Comparison of ENCODE assay signal across 6 cellular contexts in genomic region chr6:43075791-43076092, GRCh38. TPM values are rescaled to one million over a fixed set of nuclear protein-coding genes. Genes with fewer than 3 reads are reported as not detected.
DNase-seq lines count a peak whose midpoint lies in the region; ATAC-seq and TF ChIP-seq lines count a peak whose summit lies in the region.

No MANE protein-coding gene starts in this region.

- no peak for TF ChIP-seq POLR2A in breast epithelium (IDR thresholded peaks at IDR 0.05)

- H3K4me1 ChIP-seq in breast epithelium, result peaks cover 0 to 3% of the 10 kb centered on the region in 2 donors
- peaks cover 2% of the 10 kb centered on the region for H3K4me1 ChIP-seq in rectal smooth muscle tissue (ENCODE audit: control insufficient read depth, insufficient read depth, low read length)

- DNase-seq in breast epithelium (ENCODE audit: low spot score in 2 of 2) (no peak), HuH-7 (ENCODE audit: low spot score) (no peak), iPS-NIHi11 (ENCODE audit: low spot score) (no peak)

- H3K27me3 ChIP-seq in breast epithelium (no peaks in the 10 kb centered on the region), rectal smooth muscle tissue (ENCODE audit: control insufficient read depth, insufficient read depth, low read length) (no peaks in the 10 kb centered on the region)

- intact Hi-C loops in breast epithelium (cut with DNase I; ENCODE audit: low total_unique reads), result no loop called here

- H3K36me3 ChIP-seq in KOPT-K1 (ENCODE audit: insufficient read depth, low read length) (no peaks in the 10 kb centered on the region), breast epithelium (no peaks in the 10 kb centered on the region), rectal smooth muscle tissue (ENCODE audit: control insufficient read depth, insufficient read depth, low read length) (peaks cover 4% of the 10 kb centered on the region)

- H3K9me3 ChIP-seq in KOPT-K1 (ENCODE audit: insufficient read depth, low read length, poor library complexity, severe bottlenecking) (no peaks in the 10 kb centered on the region), breast epithelium (no peaks in the 10 kb centered on the region)

- H3K27ac ChIP-seq in KOPT-K1 (ENCODE audit: low read depth, low read length, poor library complexity, severe bottlenecking), result peak overlapping the region; percentile 41
- peak overlapping the region; percentile 82 to 89 for H3K27ac ChIP-seq in breast epithelium
- H3K27ac ChIP-seq in rectal smooth muscle tissue (ENCODE audit: low read depth, low read length), result no peak overlapping the region

- H3K9ac ChIP-seq in rectal smooth muscle tissue (ENCODE audit: low read length), result no peak overlapping the region

- H3K4me3 ChIP-seq in breast epithelium (peak overlapping the region; percentile 50 to 88 (median 85)), rectal smooth muscle tissue (ENCODE audit: low read length) (peak overlapping the region; percentile 35)

- ATAC-seq in GM18873 (IDR thresholded peaks at IDR 0.05; ENCODE audit: low FRiP score, unreplicated experiment), result no peak

- TF ChIP-seq CTCF in breast epithelium (IDR thresholded peaks at IDR 0.05), result no peak

RNA-seq across cellular contexts. Expression of gene PTK7, which starts 0.4 kb away (rescaled TPM):
- total RNA-seq in breast epithelium, result 10 to 100 TPM in 2 of 3 donors, 1 to 10 TPM in 1; 7.0 to 57.1 (median 52.1) TPM

RNA-seq across cellular contexts. Expression of gene KLC4, which starts 16.3 kb away (rescaled TPM):
- total RNA-seq in breast epithelium, result 10 to 100 TPM; 20.5 to 33.7 (median 21.0) TPM

RNA-seq across cellular contexts. Expression of gene MRPL2, which starts 16.5 kb away (rescaled TPM):
- 10 to 100 TPM; 17.9 to 32.1 (median 29.1) TPM for total RNA-seq in breast epithelium

RNA-seq across cellular contexts. Expression of gene CUL7, which starts 22.1 kb away (rescaled TPM):
- 10 to 100 TPM; 12.6 to 21.4 (median 19.3) TPM for total RNA-seq in breast epithelium

RNA-seq across cellular contexts. Expression of gene RRP36, which starts 54.3 kb away (rescaled TPM):
- 10 to 100 TPM; 48.8 to 69.2 (median 56.3) TPM for total RNA-seq in breast epithelium
